8 cellular contexts compared by ENCODE assay signal in genomic region chr5:43038523-43038989, GRCh38. TPM values are rescaled to one million over a fixed set of nuclear protein-coding genes. Genes with fewer than 3 reads are reported as not detected.
DNase-seq lines count a peak whose midpoint lies in the region; ATAC-seq, FAIRE-seq and TF ChIP-seq lines count a peak whose summit lies in the region.

No MANE protein-coding gene starts in this region.

- H3K36me3 ChIP-seq in neutrophil (no peaks in the 10 kb centered on the region), WERI-Rb-1 (no peaks in the 10 kb centered on the region)

- no peaks in the 10 kb centered on the region for H3K9me3 Mint-ChIP-seq in chondrocyte (ENCODE audit: low read depth)

- peak overlapping the region; percentile 96 for H3K27ac ChIP-seq in neutrophil
- H3K27ac ChIP-seq in WERI-Rb-1: no peak overlapping the region

- H3K27me3 Mint-ChIP-seq in chondrocyte (ENCODE audit: low read depth): no peaks in the 10 kb centered on the region

- H3K4me3 Mint-ChIP-seq in chondrocyte (ENCODE audit: unreplicated experiment): peak overlapping the region; percentile 56

- DNase-seq in COR-L47 (lab: John Stamatoyannopoulos, UW): peak; percentile 30
- peak; percentile 38 for DNase-seq in RCC 7860 (ENCODE audit: low spot score)
- DNase-seq in chondrocyte (ENCODE audit: low spot score): no peak
- DNase-seq in NCI-H69 (lab: John Stamatoyannopoulos, UW): no peak
- DNase-seq in WERI-Rb-1: no peak
- DNase-seq in D721Med (ENCODE audit: insufficient read length, low spot score): no peak

- TF ChIP-seq CTCF in chondrocyte (IDR thresholded peaks at IDR 0.05): no peak
- no peak for TF ChIP-seq CTCF in neutrophil (IDR thresholded peaks at IDR 0.05)
- TF ChIP-seq CTCF in WERI-Rb-1 (IDR thresholded peaks at IDR 0.05; ENCODE audit: low read depth, low read length): no peak
- no peak for TF ChIP-seq CTCF in D721Med (IDR thresholded peaks at IDR 0.05; ENCODE audit: insufficient read depth, missing control alignments)

- H3K4me3 ChIP-seq in neutrophil (ENCODE audit: low read depth in 1 of 2, low read length in 1 of 2) (peak overlapping the region; percentile 79), WERI-Rb-1 (ENCODE audit: low read depth, low read length) (no peak overlapping the region)

- peaks cover 59% of the 10 kb centered on the region for H3K4me1 Mint-ChIP-seq in chondrocyte (ENCODE audit: low read depth)

- no peaks in the 10 kb centered on the region for H3K9me3 ChIP-seq in neutrophil
- H3K9me3 ChIP-seq in WERI-Rb-1 (ENCODE audit: severe bottlenecking): peaks cover 39% of the 10 kb centered on the region

- H3K27me3 ChIP-seq in neutrophil: no peaks in the 10 kb centered on the region
- H3K27me3 ChIP-seq in WERI-Rb-1 (ENCODE audit: insufficient read depth, low read depth, severe bottlenecking): peaks cover 96% of the 10 kb centered on the region

- no peaks in the 10 kb centered on the region for H3K36me3 Mint-ChIP-seq in chondrocyte (ENCODE audit: low read depth)

- FAIRE-seq in RCC 7860 (lab: Jason Lieb, UNC) (no peak), D721Med (lab: Jason Lieb, UNC) (no peak)

- ATAC-seq in HG03045 (IDR thresholded peaks at IDR 0.05; ENCODE audit: unreplicated experiment): no peak

- H3K4me1 ChIP-seq in neutrophil (ENCODE audit: control insufficient read depth in 1 of 2, insufficient read depth in 1 of 2, low read depth in 1 of 2, low read length in 1 of 2): peaks cover 40 to 54% of the 10 kb centered on the region in 2 experiments

- H3K27ac Mint-ChIP-seq in chondrocyte (ENCODE audit: unreplicated experiment): peak overlapping the region; percentile 90

RNA-seq across cellular contexts. Expression of gene ANXA2R, which starts 1.6 kb away (rescaled TPM):
- 1.2 to 3.5 TPM (median 1.7 TPM) in 3 replicates for total RNA-seq in chondrocyte

Comparison
In these comparisons a context has a peak if more than half of its experiments do, and no peak if none do; other contexts are left out.
1. DNase-seq: peak in COR-L47 (single experiment) and RCC 7860 (single experiment); none in chondrocyte (single experiment), NCI-H69 (single experiment), WERI-Rb-1 (single experiment) and D721Med (single experiment).